ENCODE assay signal across 28 cellular contexts in the genomic region with DNA sequence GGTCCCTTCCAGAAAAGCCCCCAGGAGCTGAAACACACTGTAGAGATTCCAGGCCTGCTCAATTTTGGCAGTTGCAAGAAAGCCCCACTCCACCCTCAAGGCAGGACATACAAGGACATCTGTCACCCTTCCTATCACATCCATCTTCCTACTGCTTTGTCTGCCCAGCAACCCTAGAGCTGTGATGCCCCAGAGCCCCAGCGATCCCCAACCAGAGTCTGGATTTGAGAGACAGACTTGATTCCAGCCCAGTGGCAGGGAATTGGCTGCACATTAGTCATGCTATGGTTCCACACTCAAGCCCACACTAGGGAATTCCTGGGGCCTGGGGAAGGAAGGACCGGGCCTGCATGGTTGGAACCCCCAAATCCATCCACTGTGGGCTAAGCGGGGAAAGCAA. TPM values are rescaled to one million over a fixed set of nuclear protein-coding genes. Genes with fewer than 3 reads are reported as not detected.
"Had no signal": no experiment of that assay in that cellular context is flagged by ENCODE, and none has a peak within 500 bp of the region (broad histone marks: within the 10 kb centered on the region; RNA-seq: fewer than 3 reads in every experiment).

No MANE protein-coding gene starts in this region.

- H3K4me1 Mint-ChIP-seq: mesothelial cell of epicardium; stimulated activated naive CD8-positive, alpha-beta T cell treated with anti-CD3 and anti-CD28 coated beads, Interleukin-15, amount 100 ng/mL, for 72 hours had no signal

- H3K9me3 Mint-ChIP-seq: mesothelial cell of epicardium; natural killer cell; nephron progenitor cell; neural progenitor cell; stimulated activated effector memory CD8-positive, alpha-beta T cell treated with anti-CD3 and anti-CD28 coated beads, Interleukin-12 subunit alpha, Interleukin-12 subunit beta, amount 100 ng/mL, for 72 hours; stimulated activated naive CD8-positive, alpha-beta T cell treated with anti-CD3 and anti-CD28 coated beads, Interleukin-15, amount 100 ng/mL, for 72 hours; type B pancreatic cell had no signal

- H3K4me1 ChIP-seq: left lung, lower lobe of right lung, neural progenitor cell, parathyroid adenoma, right atrium auricular region, right lobe of liver, spleen, tibial nerve, uterus had no signal

- ATAC-seq: left colon; left lung; lower lobe of right lung; natural killer cell; stimulated activated effector memory CD8-positive, alpha-beta T cell treated with anti-CD3 and anti-CD28 coated beads, Interleukin-12 subunit alpha, Interleukin-12 subunit beta, amount 100 ng/mL, for 72 hours; stimulated activated naive CD8-positive, alpha-beta T cell treated with anti-CD3 and anti-CD28 coated beads, Interleukin-15, amount 100 ng/mL, for 72 hours had no signal

- H3K36me3 ChIP-seq: left lung, lower lobe of right lung, neural progenitor cell, neutrophil, right atrium auricular region, spleen, tibial nerve, uterus had no signal

- H3K4me3 ChIP-seq: left lung, lower lobe of right lung, neural progenitor cell, right atrium auricular region, right lobe of liver, spleen, tibial nerve, uterus had no signal

- H3K27ac ChIP-seq: left lung, lower lobe of right lung, neural progenitor cell, neutrophil, parathyroid adenoma, right atrium auricular region, right lobe of liver, spleen, tibial nerve, uterus had no signal

- H3K4me3 Mint-ChIP-seq: mesothelial cell of epicardium; natural killer cell; nephron progenitor cell; neural progenitor cell; stimulated activated effector memory CD8-positive, alpha-beta T cell treated with anti-CD3 and anti-CD28 coated beads, Interleukin-12 subunit alpha, Interleukin-12 subunit beta, amount 100 ng/mL, for 72 hours; stimulated activated naive CD8-positive, alpha-beta T cell treated with anti-CD3 and anti-CD28 coated beads, Interleukin-15, amount 100 ng/mL, for 72 hours; type B pancreatic cell had no signal

- H3K36me3 Mint-ChIP-seq: mesothelial cell of epicardium; naive B cell; natural killer cell; neural progenitor cell; stimulated activated effector memory CD8-positive, alpha-beta T cell treated with anti-CD3 and anti-CD28 coated beads, Interleukin-12 subunit alpha, Interleukin-12 subunit beta, amount 100 ng/mL, for 72 hours; type B pancreatic cell had no signal

- H3K9me3 ChIP-seq: left lung, lower lobe of right lung, neutrophil, right atrium auricular region, right lobe of liver, spleen, tibial nerve, uterus had no signal

- H3K27me3 ChIP-seq: right atrium auricular region, right lobe of liver, tibial nerve, uterus had no signal

- DNase-seq: kidney; left colon; left lung; lower lobe of right lung; mammary epithelial cell; mesendoderm; naive B cell; natural killer cell; nephron progenitor cell; occipital lobe; small intestine; stimulated activated CD4-positive, alpha-beta T cell treated with anti-CD3 and anti-CD28 coated beads, Interleukin-4, amount 100 ng/mL, for 24 hours; stimulated activated naive CD4-positive, alpha-beta T cell treated with Interleukin-2 at 50 U/mL for 16 hours; stimulated activated naive CD8-positive, alpha-beta T cell treated with anti-CD3 and anti-CD28 coated beads, Interleukin-15, amount 100 ng/mL, for 72 hours; uterus had no signal

- H3K27ac Mint-ChIP-seq: mesothelial cell of epicardium; natural killer cell; nephron progenitor cell; neural progenitor cell; stimulated activated effector memory CD8-positive, alpha-beta T cell treated with anti-CD3 and anti-CD28 coated beads, Interleukin-12 subunit alpha, Interleukin-12 subunit beta, amount 100 ng/mL, for 72 hours; stimulated activated naive CD8-positive, alpha-beta T cell treated with anti-CD3 and anti-CD28 coated beads, Interleukin-15, amount 100 ng/mL, for 72 hours; type B pancreatic cell had no signal

RNA-seq across cellular contexts. Expression of a gene that starts 56.8 kb away (rescaled TPM):
- total RNA-seq: mammary epithelial cell, mesothelial cell of epicardium, mononuclear cell, natural killer cell, pulmonary artery endothelial cell, ureter had no signal
- polyA plus RNA-seq: mammary epithelial cell had no signal
